ENCODE assay signal across 8 cellular contexts in genomic region chr4:128288689-128289106, GRCh38. TPM values are rescaled to one million over a fixed set of nuclear protein-coding genes. Genes with fewer than 3 reads are reported as not detected.
DNase-seq lines count a peak whose midpoint lies in the region; ATAC-seq and TF ChIP-seq lines count a peak whose summit lies in the region.

No MANE protein-coding gene starts in this region.

- peak overlapping the region; percentile 89 for H3K4me3 Mint-ChIP-seq in stimulated activated naive CD8-positive, alpha-beta T cell treated with anti-CD3 and anti-CD28 coated beads, Interleukin-15, Interleukin-2, amounts not matched to agents 100 ng/mL and 50 ng/mL, for 24 hours
- H3K4me3 Mint-ChIP-seq in stimulated activated memory B cell treated with anti-CD40 and anti-IgM and Interleukin-4, amounts not matched to agents 10 μg/mL and 1 μg/mL and 100 μg/mL, for 72 hours: peak overlapping the region; percentile 94

- 4 to 7% (median 6%) methylated on average over 13 of the region's 13 CpGs for WGBS in adrenal gland, 4 donors

- peaks cover 17 to 30% of the 10 kb centered on the region in 2 donors for H3K4me1 ChIP-seq in adrenal gland (replicated peaks in 1 of 2)

- H3K36me3 ChIP-seq in adrenal gland (replicated peaks in 1 of 2): no peaks in the 10 kb centered on the region

- no peak for ATAC-seq in stimulated activated naive CD8-positive, alpha-beta T cell treated with anti-CD3 and anti-CD28 coated beads, Interleukin-15, Interleukin-2, amounts not matched to agents 100 U/mL and 50 U/mL, for 24 hours
- no peak for ATAC-seq in stimulated activated memory B cell treated with anti-CD40 and anti-IgM and Interleukin-4, amounts not matched to agents 10 μg/mL and 1 μg/mL and 100 μg/mL, for 72 hours
- no peak for ATAC-seq in HG03565 (IDR thresholded peaks at IDR 0.05; ENCODE audit: unreplicated experiment)

- DNase-seq in stimulated activated naive CD8-positive, alpha-beta T cell treated with anti-CD3 and anti-CD28 coated beads, Interleukin-15, Interleukin-2, amounts not matched to agents 100 U/mL and 50 U/mL, for 24 hours: no peak
- DNase-seq in NCI-H69 (lab: John Stamatoyannopoulos, UW) (peak; percentile 68), adrenal gland (peak in 2 of 7 donors; percentile 25 to 31), inferior parietal cortex (ENCODE audit: extremely low spot score) (peak; percentile 48), globus pallidus (ENCODE audit: low spot score) (no peak)

- no peak for TF ChIP-seq CTCF in adrenal gland (IDR thresholded peaks at IDR 0.05)

- H3K27me3 ChIP-seq in adrenal gland: no peaks in the 10 kb centered on the region

- H3K27me3 Mint-ChIP-seq in stimulated activated naive CD8-positive, alpha-beta T cell treated with anti-CD3 and anti-CD28 coated beads, Interleukin-15, Interleukin-2, amounts not matched to agents 100 ng/mL and 50 ng/mL, for 24 hours: no peaks in the 10 kb centered on the region
- no peaks in the 10 kb centered on the region for H3K27me3 Mint-ChIP-seq in stimulated activated memory B cell treated with anti-CD40 and anti-IgM and Interleukin-4, amounts not matched to agents 10 μg/mL and 1 μg/mL and 100 μg/mL, for 72 hours

- H3K4me1 Mint-ChIP-seq in stimulated activated naive CD8-positive, alpha-beta T cell treated with anti-CD3 and anti-CD28 coated beads, Interleukin-15, Interleukin-2, amounts not matched to agents 100 ng/mL and 50 ng/mL, for 24 hours (ENCODE audit: low read depth): peaks cover 32% of the 10 kb centered on the region
- H3K4me1 Mint-ChIP-seq in stimulated activated memory B cell treated with anti-CD40 and anti-IgM and Interleukin-4, amounts not matched to agents 10 μg/mL and 1 μg/mL and 100 μg/mL, for 72 hours: peaks cover 32% of the 10 kb centered on the region

- peak overlapping the region; percentile 94 for H3K27ac Mint-ChIP-seq in stimulated activated naive CD8-positive, alpha-beta T cell treated with anti-CD3 and anti-CD28 coated beads, Interleukin-15, Interleukin-2, amounts not matched to agents 100 ng/mL and 50 ng/mL, for 24 hours
- peak overlapping the region; percentile 70 for H3K27ac Mint-ChIP-seq in stimulated activated memory B cell treated with anti-CD40 and anti-IgM and Interleukin-4, amounts not matched to agents 10 μg/mL and 1 μg/mL and 100 μg/mL, for 72 hours

- H3K9me3 Mint-ChIP-seq in stimulated activated naive CD8-positive, alpha-beta T cell treated with anti-CD3 and anti-CD28 coated beads, Interleukin-15, Interleukin-2, amounts not matched to agents 100 ng/mL and 50 ng/mL, for 24 hours: no peaks in the 10 kb centered on the region
- H3K9me3 Mint-ChIP-seq in stimulated activated memory B cell treated with anti-CD40 and anti-IgM and Interleukin-4, amounts not matched to agents 10 μg/mL and 1 μg/mL and 100 μg/mL, for 72 hours: no peaks in the 10 kb centered on the region

- peaks cover 13% of the 10 kb centered on the region for H3K36me3 Mint-ChIP-seq in stimulated activated naive CD8-positive, alpha-beta T cell treated with anti-CD3 and anti-CD28 coated beads, Interleukin-15, Interleukin-2, amounts not matched to agents 100 ng/mL and 50 ng/mL, for 24 hours (ENCODE audit: low read depth)
- H3K36me3 Mint-ChIP-seq in stimulated activated memory B cell treated with anti-CD40 and anti-IgM and Interleukin-4, amounts not matched to agents 10 μg/mL and 1 μg/mL and 100 μg/mL, for 72 hours: no peaks in the 10 kb centered on the region

- no peak for TF ChIP-seq POLR2A in adrenal gland (IDR thresholded peaks at IDR 0.05)

- H3K4me3 ChIP-seq in adrenal gland: peak overlapping the region; percentile 72 to 91 (median 85)

- intact Hi-C loops in adrenal gland (cut with DNase I): no loop called here

- H3K9me3 ChIP-seq in adrenal gland (replicated peaks in 1 of 3): no peaks in the 10 kb centered on the region

- H3K27ac ChIP-seq in adrenal gland: peak overlapping the region; percentile 82 to 97 (median 96)

RNA-seq across cellular contexts. Expression of gene PGRMC2, which starts 1.1 kb away (rescaled TPM):
- total RNA-seq in adrenal gland: 10 to 100 TPM; 23.5 to 97.8 (median 54.2) TPM
- 100 to 1,000 TPM in 1 of 3 donors, 10 to 100 TPM in 2; 22.9 to 152 (median 25.7) TPM for polyA plus RNA-seq in adrenal gland

Comparison
In these comparisons a context has a peak if more than half of its experiments do, and no peak if none do; other contexts are left out.
1. DNase-seq: peak in NCI-H69 (single experiment) and inferior parietal cortex (single experiment); none in stimulated activated naive CD8-positive, alpha-beta T cell treated with anti-CD3 and anti-CD28 coated beads, Interleukin-15, Interleukin-2, amounts not matched to agents 100 U/mL and 50 U/mL, for 24 hours (single experiment) and globus pallidus (single experiment).